16 cellular contexts compared by ENCODE assay signal in the genomic region with DNA sequence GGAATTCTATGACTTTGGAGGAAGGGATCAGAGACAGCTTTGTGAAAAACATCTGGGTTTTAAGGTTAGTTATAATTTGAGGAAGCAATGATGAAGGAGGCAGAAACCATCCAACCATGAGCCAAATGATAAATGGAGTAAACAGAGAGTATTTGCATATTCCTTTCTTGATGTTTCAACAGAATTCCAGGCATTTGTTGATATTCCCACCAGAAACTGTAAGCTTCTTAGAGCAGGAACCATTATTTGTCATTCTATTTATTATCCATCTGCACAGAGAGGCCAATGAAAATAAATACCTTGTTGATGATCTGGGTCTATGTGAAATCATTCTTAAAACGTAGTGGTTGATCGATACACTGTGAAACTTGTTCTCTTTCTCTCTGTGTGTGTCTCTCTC.
DNase-seq lines count a peak whose midpoint lies in the region; ATAC-seq, FAIRE-seq and TF ChIP-seq lines count a peak whose summit lies in the region.
"Had no signal": no experiment of that assay in that cellular context is flagged by ENCODE, and none has a peak within 500 bp of the region (broad histone marks: within the 10 kb centered on the region; RNA-seq: fewer than 3 reads in every experiment).

No MANE protein-coding gene starts in this region.

- H3K4me1 Mint-ChIP-seq in astrocyte (ENCODE audit: low read depth, unreplicated experiment) = peaks cover 2% of the 10 kb centered on the region
- H3K4me1 Mint-ChIP-seq: CD8-positive, alpha-beta memory T cell had no signal

- peaks cover 8% of the 10 kb centered on the region for H3K4me1 ChIP-seq in IMR-90 (ENCODE audit: control insufficient read depth, insufficient read depth, low read length)
- H3K4me1 ChIP-seq in astrocyte (ENCODE audit: insufficient read depth, low read length) = no peaks in the 10 kb centered on the region
- H3K4me1 ChIP-seq in ascending aorta = peaks cover 0 to 10% of the 10 kb centered on the region in 2 donors
- H3K4me1 ChIP-seq in tibial nerve = no peaks in the 10 kb centered on the region
- H3K4me1 ChIP-seq: BLaER1, HAP-1 had no signal

- H4K91ac ChIP-seq in IMR-90 (ENCODE audit: insufficient read depth, low read depth, low read length) = no peak overlapping the region

- H3K9me3 ChIP-seq in IMR-90 (ENCODE audit: control insufficient read depth, insufficient read depth, low read length) (no peaks in the 10 kb centered on the region), astrocyte (ENCODE audit: insufficient read depth, low read depth, low read length) (no peaks in the 10 kb centered on the region), ascending aorta (no peaks in the 10 kb centered on the region), tibial nerve (no peaks in the 10 kb centered on the region)
- H3K9me3 ChIP-seq: BLaER1, HAP-1 had no signal

- FAIRE-seq in astrocyte (lab: Jason Lieb, UNC) = no peak
- peak; percentile 87 for FAIRE-seq in islet of Langerhans (lab: Jason Lieb, UNC)
- FAIRE-seq: GM12878, H1, HepG2, HTR-8/SVneo had no signal

- no peak overlapping the region for H3K27ac ChIP-seq in IMR-90 (ENCODE audit: insufficient read depth, low read length)
- H3K27ac ChIP-seq in astrocyte (ENCODE audit: low read depth, low read length) = no peak overlapping the region
- H3K27ac ChIP-seq in ascending aorta = peak overlapping the region in 1 of 2 donors; percentile 49
- no peak overlapping the region for H3K27ac ChIP-seq in tibial nerve
- H3K27ac ChIP-seq: BLaER1 had no signal

- no peak for TF ChIP-seq EP300 in tibial nerve (IDR thresholded peaks at IDR 0.05)

- ATAC-seq in IMR-90 (ENCODE audit: low read depth) = no peak
- no peak for ATAC-seq in HG03108 (IDR thresholded peaks at IDR 0.05; ENCODE audit: unreplicated experiment)
- ATAC-seq: GM12878, HepG2 had no signal

- H3K36me3 Mint-ChIP-seq in astrocyte (ENCODE audit: low read depth, unreplicated experiment) = no peaks in the 10 kb centered on the region
- H3K36me3 Mint-ChIP-seq: CD8-positive, alpha-beta memory T cell had no signal

- peaks cover 3% of the 10 kb centered on the region for H3K9me1 ChIP-seq in IMR-90 (ENCODE audit: insufficient read depth, low read length)

- H3K36me3 ChIP-seq in IMR-90 (ENCODE audit: control insufficient read depth, insufficient read depth, low read length) (no peaks in the 10 kb centered on the region), astrocyte (ENCODE audit: insufficient read depth, low read length) (no peaks in the 10 kb centered on the region), ascending aorta (no peaks in the 10 kb centered on the region), tibial nerve (no peaks in the 10 kb centered on the region)
- H3K36me3 ChIP-seq: BLaER1, HAP-1 had no signal

- H3K9ac ChIP-seq in IMR-90 (ENCODE audit: low read depth, low read length) (no peak overlapping the region), astrocyte (ENCODE audit: low read length) (no peak overlapping the region)
- H3K9ac ChIP-seq: BLaER1 had no signal

- peak overlapping the region; percentile 92; the same call in 1 of the 2 replicates for H3K18ac ChIP-seq in IMR-90 (ENCODE audit: low read depth, low read length)

- no peaks in the 10 kb centered on the region for H3K27me3 ChIP-seq in IMR-90 (ENCODE audit: control insufficient read depth, insufficient read depth, low read length)
- no peaks in the 10 kb centered on the region for H3K27me3 ChIP-seq in astrocyte (ENCODE audit: insufficient read depth, low read length)
- H3K27me3 ChIP-seq in ascending aorta = no peaks in the 10 kb centered on the region
- no peaks in the 10 kb centered on the region for H3K27me3 ChIP-seq in tibial nerve
- H3K27me3 ChIP-seq: BLaER1 had no signal

- TF ChIP-seq CTCF in IMR-90 (conservative IDR thresholded peaks at IDR 0.05; ENCODE audit: low read depth, low read length) (no peak), astrocyte (IDR thresholded peaks at IDR 0.05; ENCODE audit: insufficient read depth, low read depth, low read length) (no peak), ascending aorta (IDR thresholded peaks at IDR 0.05) (no peak), tibial nerve (IDR thresholded peaks at IDR 0.05) (no peak)

- H3K9me3 Mint-ChIP-seq in astrocyte (ENCODE audit: unreplicated experiment) = peaks cover 3% of the 10 kb centered on the region

- no peak overlapping the region for H3K27ac Mint-ChIP-seq in astrocyte (ENCODE audit: unreplicated experiment)

- H3K4ac ChIP-seq in IMR-90 (ENCODE audit: low read depth, low read length) = peak overlapping the region; percentile 64; the same call in 1 of the 2 replicates

- no peaks in the 10 kb centered on the region for H3K27me3 Mint-ChIP-seq in astrocyte (ENCODE audit: low read depth, unreplicated experiment)
- H3K27me3 Mint-ChIP-seq: CD8-positive, alpha-beta memory T cell had no signal

- POLR2A ChIA-PET in IMR-90 (lab: Charles Lee; ENCODE audit: unreplicated experiment) = no interaction called here

- dilution Hi-C loops in IMR-90 (cut with HindIII; ENCODE audit: low sequenced_read_pairs, unreplicated experiment) = no loop called here

- no peaks in the 10 kb centered on the region for H4K20me1 ChIP-seq in IMR-90 (ENCODE audit: insufficient read depth, low read length)
- H4K20me1 ChIP-seq in astrocyte (ENCODE audit: insufficient read depth, low read length) = no peaks in the 10 kb centered on the region
- H4K20me1 ChIP-seq: BLaER1 had no signal

- H2BK5ac ChIP-seq in IMR-90 (ENCODE audit: low read depth, low read length, poor library complexity, severe bottlenecking) = no peak overlapping the region

- in situ Hi-C loops in IMR-90 (cut with MboI; ENCODE audit: low sequenced_read_pairs) = no loop called here

- CTCF ChIA-PET in IMR-90 (lab: Yijun Ruan, JAX) = no interaction called here

- H2AK9ac ChIP-seq in IMR-90 (replicated peaks; ENCODE audit: low read depth, low read length, poor library complexity) = no peak overlapping the region

- H2BK120ac ChIP-seq in IMR-90 (ENCODE audit: low read depth, low read length) = peak overlapping the region; percentile 49

- peak; percentile 55 for DNase-seq in IMR-90
- DNase-seq in astrocyte (ENCODE audit: low read depth) = peak; percentile 40
- DNase-seq in ascending aorta (ENCODE audit: low spot score in 2 of 2) = no peak
- no peak for DNase-seq in tibial nerve (ENCODE audit: low spot score in 2 of 2)
- DNase-seq: AML-193; Calu3; CD8-positive, alpha-beta memory T cell; DMS 273 treated with DMSO at 0.1 percent for 48 hours had no signal

- H3K4me3 ChIP-seq in IMR-90 (ENCODE audit: insufficient read depth, low read depth, low read length) = no peak overlapping the region
- no peak overlapping the region for H3K4me3 ChIP-seq in astrocyte (ENCODE audit: insufficient read depth, low read depth, low read length)
- H3K4me3 ChIP-seq in ascending aorta = no peak overlapping the region
- H3K4me3 ChIP-seq in tibial nerve = no peak overlapping the region
- H3K4me3 ChIP-seq: BLaER1, GM12878, HAP-1 had no signal

- H2AFZ ChIP-seq in IMR-90 (replicated peaks; ENCODE audit: low read length, poor library complexity) (no peak overlapping the region), astrocyte (ENCODE audit: low read depth, low read length) (no peak overlapping the region)

- H3K14ac ChIP-seq in IMR-90 (replicated peaks; ENCODE audit: low read depth, low read length) = peak overlapping the region; percentile 21; the same call in 1 of the 2 replicates

- H3K23ac ChIP-seq in IMR-90 (ENCODE audit: low read depth, low read length) = no peak overlapping the region

- no CpG with 5 or more reads among the region's 2 CpGs for WGBS in IMR-90 (ENCODE audit: extremely low coverage in 2 of 2, insufficient read length in 1 of 2), 2 experiments
- WGBS in tibial nerve, 2 donors = 90 to 96% methylated on average over 2 of the region's 2 CpGs

- H3K4me3 Mint-ChIP-seq in astrocyte (ENCODE audit: unreplicated experiment) = no peak overlapping the region
- H3K4me3 Mint-ChIP-seq: CD8-positive, alpha-beta memory T cell had no signal

- H4K8ac ChIP-seq in IMR-90 (ENCODE audit: low read depth in 2 of 2, low read length in 2 of 2) = peak overlapping the region in 1 of 2 experiments; percentile 50; a peak in 2 of 4 replicates

- no peak for TF ChIP-seq RAD21 in IMR-90 (IDR thresholded peaks at IDR 0.05; ENCODE audit: low read length)

- no peak overlapping the region for H3K4me2 ChIP-seq in IMR-90 (ENCODE audit: low read depth, low read length)
- H3K4me2 ChIP-seq in astrocyte (ENCODE audit: low read length) = no peak overlapping the region
- H3K4me2 ChIP-seq: BLaER1 had no signal

- no peak overlapping the region for H2BK15ac ChIP-seq in IMR-90 (ENCODE audit: low read depth, low read length)

- peak overlapping the region; percentile 67; the same call in 1 of the 2 replicates for H4K5ac ChIP-seq in IMR-90 (ENCODE audit: low read depth, low read length)

- H3K79me1 ChIP-seq in IMR-90 (ENCODE audit: low read depth in 1 of 2, low read length in 2 of 2) = no peaks in the 10 kb centered on the region; a peak in 1 of 4 replicates

- H3K56ac ChIP-seq in IMR-90 (ENCODE audit: extremely low read depth, insufficient read depth, low read length) = no peak overlapping the region

- no peak for TF ChIP-seq POLR2A in IMR-90 (IDR thresholded peaks at IDR 0.05; ENCODE audit: low read depth, low read length)
- TF ChIP-seq POLR2A in tibial nerve (IDR thresholded peaks at IDR 0.05) = no peak

- H2AK5ac ChIP-seq in IMR-90 (ENCODE audit: low read depth, low read length) = peak overlapping the region; percentile 73; the same call in 1 of the 2 replicates

- H2BK20ac ChIP-seq in IMR-90 (ENCODE audit: low read depth, low read length) = peak overlapping the region; percentile 78; the same call in 1 of the 2 replicates

- intact Hi-C loops in IMR-90 (cut with micrococcal nuclease) (loop anchor here (10.0 kb wide), 1 partner anchor 223 kb away; no protein-coding TSS in a partner anchor), ascending aorta (cut with DNase I) (no loop called here)

- no TSS peak for BruUV-seq in IMR-90 (replicated peaks; lab: Mats Ljungman, UMichigan)

- H3K79me2 ChIP-seq in astrocyte (ENCODE audit: insufficient read depth, low read length) = no peaks in the 10 kb centered on the region

TF ChIP-seq in IMR-90, 13 proteins besides CTCF, POLR2A, EP300 and RAD21 (continues in another document):
- TF ChIP-seq NFE2L2 (IDR thresholded peaks at IDR 0.05; ENCODE audit: low read depth, low read length) (no peak), SMC3 (IDR thresholded peaks at IDR 0.05; ENCODE audit: low read depth, low read length) (no peak), MAFK (IDR thresholded peaks at IDR 0.05; ENCODE audit: low read depth, low read length) (no peak), MAZ (IDR thresholded peaks at IDR 0.05; ENCODE audit: borderline replicate concordance, low read depth, low read length) (no peak), USF2 (IDR thresholded peaks at IDR 0.05; ENCODE audit: low read depth, low read length) (no peak), RFX5 (IDR thresholded peaks at IDR 0.05; ENCODE audit: low read depth, low read length) (no peak), BHLHE40 (IDR thresholded peaks at IDR 0.05; ENCODE audit: low read depth, low read length) (no peak)

Comparison
In these comparisons a context has a peak if more than half of its experiments do, and no peak if none do; other contexts are left out.
1. DNase-seq: peak in IMR-90 (single experiment) and astrocyte (single experiment); none in ascending aorta (0 of 2) and tibial nerve (0 of 2).